Comparison of ENCODE assay signal across 1 cellular context in the genomic region with DNA sequence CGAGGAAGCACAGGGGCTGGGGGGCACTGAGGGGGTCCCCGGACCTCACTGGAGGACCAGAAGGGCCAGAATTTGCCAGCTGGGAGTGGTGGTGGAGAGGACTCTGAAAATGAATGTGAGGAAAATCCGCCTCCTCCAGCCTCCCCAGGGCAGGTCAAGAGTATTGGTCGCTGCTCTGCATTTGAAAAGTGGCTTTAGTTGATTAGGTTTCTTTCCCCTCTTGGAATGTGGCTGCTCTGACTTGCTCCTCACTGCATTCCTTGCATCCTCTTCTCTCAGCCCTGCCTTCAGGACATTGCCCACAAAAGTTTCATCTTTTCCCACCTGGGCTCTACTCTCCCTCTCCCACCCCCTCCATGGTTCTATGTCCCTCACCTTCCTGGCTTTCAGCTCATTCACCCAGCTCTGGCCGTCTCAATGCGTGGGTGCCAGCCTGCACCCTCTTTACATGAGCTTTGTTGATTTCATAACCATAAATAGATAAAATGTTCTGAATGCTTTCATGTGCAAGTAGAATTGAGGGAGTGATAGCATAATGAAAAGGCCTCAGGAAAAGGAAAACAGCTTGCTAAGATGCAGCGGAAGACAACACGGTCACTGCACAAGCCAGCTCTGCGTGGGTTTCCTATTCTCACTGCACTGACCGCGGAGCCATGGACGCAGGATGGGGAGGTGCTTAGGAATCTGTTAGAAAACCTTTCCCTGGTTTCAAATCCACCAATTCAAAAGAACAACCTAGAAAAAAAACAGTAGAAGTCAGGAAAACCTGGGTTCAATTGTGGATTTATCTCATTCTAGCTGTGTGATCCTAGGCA.
TF ChIP-seq lines count a peak whose summit lies in the region.

No MANE protein-coding gene starts in this region.

TF ChIP-seq in neural cell, 6 proteins besides CTCF, POLR2A, EP300 and RAD21:
- no peak for TF ChIP-seq POLR2AphosphoS5 (IDR thresholded peaks at IDR 0.05)
- no peak for TF ChIP-seq TAF1 (IDR thresholded peaks at IDR 0.05; ENCODE audit: low read depth)
- TF ChIP-seq SMC3 (conservative IDR thresholded peaks at IDR 0.05; ENCODE audit: poor library complexity): no peak
- TF ChIP-seq, protein P1, sequence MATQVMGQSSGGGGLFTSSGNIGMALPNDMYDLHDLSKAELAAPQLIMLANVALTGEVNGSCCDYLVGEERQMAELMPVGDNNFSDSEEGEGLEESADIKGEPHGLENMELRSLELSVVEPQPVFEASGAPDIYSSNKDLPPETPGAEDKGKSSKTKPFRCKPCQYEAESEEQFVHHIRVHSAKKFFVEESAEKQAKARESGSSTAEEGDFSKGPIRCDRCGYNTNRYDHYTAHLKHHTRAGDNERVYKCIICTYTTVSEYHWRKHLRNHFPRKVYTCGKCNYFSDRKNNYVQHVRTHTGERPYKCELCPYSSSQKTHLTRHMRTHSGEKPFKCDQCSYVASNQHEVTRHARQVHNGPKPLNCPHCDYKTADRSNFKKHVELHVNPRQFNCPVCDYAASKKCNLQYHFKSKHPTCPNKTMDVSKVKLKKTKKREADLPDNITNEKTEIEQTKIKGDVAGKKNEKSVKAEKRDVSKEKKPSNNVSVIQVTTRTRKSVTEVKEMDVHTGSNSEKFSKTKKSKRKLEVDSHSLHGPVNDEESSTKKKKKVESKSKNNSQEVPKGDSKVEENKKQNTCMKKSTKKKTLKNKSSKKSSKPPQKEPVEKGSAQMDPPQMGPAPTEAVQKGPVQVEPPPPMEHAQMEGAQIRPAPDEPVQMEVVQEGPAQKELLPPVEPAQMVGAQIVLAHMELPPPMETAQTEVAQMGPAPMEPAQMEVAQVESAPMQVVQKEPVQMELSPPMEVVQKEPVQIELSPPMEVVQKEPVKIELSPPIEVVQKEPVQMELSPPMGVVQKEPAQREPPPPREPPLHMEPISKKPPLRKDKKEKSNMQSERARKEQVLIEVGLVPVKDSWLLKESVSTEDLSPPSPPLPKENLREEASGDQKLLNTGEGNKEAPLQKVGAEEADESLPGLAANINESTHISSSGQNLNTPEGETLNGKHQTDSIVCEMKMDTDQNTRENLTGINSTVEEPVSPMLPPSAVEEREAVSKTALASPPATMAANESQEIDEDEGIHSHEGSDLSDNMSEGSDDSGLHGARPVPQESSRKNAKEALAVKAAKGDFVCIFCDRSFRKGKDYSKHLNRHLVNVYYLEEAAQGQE (IDR thresholded peaks at IDR 0.05; ENCODE audit: borderline replicate concordance): no peak
- TF ChIP-seq EZH2 (IDR thresholded peaks at IDR 0.05; ENCODE audit: borderline replicate concordance, insufficient read depth, low read length, poor library complexity, severe bottlenecking): no peak
- no peak for TF ChIP-seq MXI1 (conservative IDR thresholded peaks at IDR 0.05; ENCODE audit: poor library complexity, severe bottlenecking)
